In the genomic region with DNA sequence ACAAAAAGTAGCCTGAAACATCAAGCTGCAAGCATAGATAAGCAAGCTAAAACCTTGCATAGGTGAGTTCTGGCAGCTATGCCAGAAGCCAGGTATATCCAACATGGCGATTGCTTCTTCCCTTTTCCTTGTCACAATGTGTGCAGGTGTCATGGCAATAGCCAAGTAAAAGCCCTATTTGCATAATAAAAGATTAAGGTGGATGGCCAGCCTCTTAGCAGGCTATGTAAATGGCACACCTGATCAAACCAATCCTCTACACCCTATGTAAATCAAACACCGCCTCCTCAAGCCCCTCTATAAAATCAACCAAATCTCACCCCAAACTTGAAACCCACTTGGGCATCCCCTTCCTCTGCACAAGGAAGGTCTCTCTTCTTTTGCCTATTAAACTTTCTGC, we compare ENCODE assay signal across 8 cellular contexts.
"Had no signal": no experiment of that assay in that cellular context is flagged by ENCODE, and none has a peak within 500 bp of the region (broad histone marks: within the 10 kb centered on the region; RNA-seq: fewer than 3 reads in every experiment).

No MANE protein-coding gene starts in this region.

- H3K4me3 Mint-ChIP-seq: HFFc6 had no signal

- H3K27ac Mint-ChIP-seq: HFFc6 had no signal

- H3K36me3 ChIP-seq: HAP-1 had no signal

- ATAC-seq: HCT116, K562 had no signal

- H3K4me3 ChIP-seq: HAP-1, K562 had no signal

- DNase-seq: GOT3, H7, HFFc6, IMR-90, KG1 had no signal

- H3K9me3 ChIP-seq: HAP-1 had no signal

- H3K4me1 ChIP-seq: HAP-1 had no signal
